Comparison of ENCODE assay signal across 8 cellular contexts in genomic region chr14:105475269-105475915, GRCh38. TPM values are rescaled to one million over a fixed set of nuclear protein-coding genes. Genes with fewer than 3 reads are reported as not detected.
DNase-seq lines count a peak whose midpoint lies in the region; ATAC-seq and TF ChIP-seq lines count a peak whose summit lies in the region.

No MANE protein-coding gene starts in this region.

- H3K9me3 Mint-ChIP-seq in glutamatergic neuron (ENCODE audit: unreplicated experiment): peaks cover 1% of the 10 kb centered on the region

- DNase-seq in H7 (peak; percentile 91), glutamatergic neuron (no peak), NCI-H2029 (lab: John Stamatoyannopoulos, UW) (no peak), posterior cingulate gyrus (no peak)
- no peak for DNase-seq in stimulated activated CD4-positive, alpha-beta T cell treated with anti-CD3 and anti-CD28 coated beads, Interleukin-4, amount 100 ng/mL, for 24 hours

- H3K27me3 Mint-ChIP-seq in glutamatergic neuron (ENCODE audit: unreplicated experiment): peaks cover 8% of the 10 kb centered on the region

- H3K36me3 Mint-ChIP-seq in glutamatergic neuron (ENCODE audit: unreplicated experiment): no peaks in the 10 kb centered on the region

- no peaks in the 10 kb centered on the region for H3K79me2 ChIP-seq in SU-DHL-6 (ENCODE audit: insufficient read depth, low read length)

- intact Hi-C loops in posterior cingulate gyrus (cut with DNase I): no loop called here

- H4K20me1 ChIP-seq in SU-DHL-6 (ENCODE audit: low read depth, low read length): no peaks in the 10 kb centered on the region

- peaks cover 2% of the 10 kb centered on the region for H3F3A ChIP-seq in SU-DHL-6 (ENCODE audit: insufficient read depth)

- no peak for TF ChIP-seq CTCF in SU-DHL-6 (IDR thresholded peaks at IDR 0.05; ENCODE audit: insufficient read depth, low read length, poor library complexity, severe bottlenecking)
- no peak for TF ChIP-seq CTCF in glutamatergic neuron (IDR thresholded peaks at IDR 0.05; ENCODE audit: partially characterized antibody, unreplicated experiment)

- H3K36me3 ChIP-seq in H7 (replicated peaks; ENCODE audit: control insufficient read depth, insufficient read depth, low read length) (no peaks in the 10 kb centered on the region), SU-DHL-6 (ENCODE audit: low read length) (no peaks in the 10 kb centered on the region), rectal smooth muscle tissue (ENCODE audit: control insufficient read depth, insufficient read depth, low read length) (no peaks in the 10 kb centered on the region)

- no peak overlapping the region for H3K27ac Mint-ChIP-seq in glutamatergic neuron (ENCODE audit: unreplicated experiment)

- H3K27ac ChIP-seq in SU-DHL-6 (ENCODE audit: low read depth, low read length) (no peak overlapping the region), rectal smooth muscle tissue (ENCODE audit: low read depth, low read length) (peak overlapping the region; percentile 82)

- H3K4me1 Mint-ChIP-seq in glutamatergic neuron (ENCODE audit: low read depth, unreplicated experiment): no peaks in the 10 kb centered on the region

- H3K4me3 Mint-ChIP-seq in glutamatergic neuron (ENCODE audit: unreplicated experiment): peak overlapping the region; percentile 63

- peak overlapping the region; percentile 54 for H3K4me2 ChIP-seq in SU-DHL-6 (ENCODE audit: low read depth, low read length, poor library complexity, severe bottlenecking)

- H3K27me3 ChIP-seq in H7 (ENCODE audit: control insufficient read depth, insufficient read depth, low read length): peaks cover 56% of the 10 kb centered on the region
- H3K27me3 ChIP-seq in SU-DHL-6 (ENCODE audit: low read length): no peaks in the 10 kb centered on the region
- peaks cover 15% of the 10 kb centered on the region for H3K27me3 ChIP-seq in rectal smooth muscle tissue (ENCODE audit: control insufficient read depth, insufficient read depth, low read length)

- H2AFZ ChIP-seq in SU-DHL-6 (ENCODE audit: low read depth, low read length, severe bottlenecking): no peak overlapping the region

- 0 out of 2 replicates have a peak, but pooled peaks cover 3% of the 10 kb centered on the region for H3K9me3 ChIP-seq in SU-DHL-6 (ENCODE audit: insufficient read depth, low read length)

- H3K4me3 ChIP-seq in H7 (ENCODE audit: insufficient read depth, low read depth, low read length): peak overlapping the region; percentile 45
- H3K4me3 ChIP-seq in SU-DHL-6 (ENCODE audit: insufficient read depth, low read length, poor library complexity, severe bottlenecking): no peak overlapping the region
- H3K4me3 ChIP-seq in rectal smooth muscle tissue (ENCODE audit: low read length): peak overlapping the region; percentile 50

- ATAC-seq in GM19397 (IDR thresholded peaks at IDR 0.05; ENCODE audit: unreplicated experiment): no peak

- H3K9ac ChIP-seq in SU-DHL-6 (ENCODE audit: low read length) (0 out of 2 replicates have a peak overlapping the region, but pooled peaks have one; percentile 26), rectal smooth muscle tissue (ENCODE audit: low read length) (peak overlapping the region; percentile 3)

- H3K4me1 ChIP-seq in rectal smooth muscle tissue (ENCODE audit: control insufficient read depth, insufficient read depth, low read length): peaks cover 5% of the 10 kb centered on the region

- no peaks in the 10 kb centered on the region for H3K9me2 ChIP-seq in SU-DHL-6 (replicated peaks; ENCODE audit: insufficient read depth, low read length)

RNA-seq across cellular contexts. Expression of gene CRIP2, which starts 0.8 kb away (rescaled TPM):
- 3.7 and 8.7 TPM in 2 replicates for total RNA-seq in H7 (2014; rRNA removed; shearing (Covaris generic))
- total RNA-seq in glutamatergic neuron (ENCODE audit: unreplicated experiment): 78.5 TPM

RNA-seq across cellular contexts. Expression of gene CRIP1, which starts 11.3 kb away (rescaled TPM):
- 0.96 and 5.4 TPM in 2 replicates for total RNA-seq in H7 (2014; rRNA removed; shearing (Covaris generic))
- 49.3 TPM for total RNA-seq in glutamatergic neuron (ENCODE audit: unreplicated experiment)

RNA-seq across cellular contexts. Expression of gene TEDC1, which starts 15.7 kb away (rescaled TPM):
- 24.5 and 28.5 TPM in 2 replicates for total RNA-seq in H7 (2014; rRNA removed; shearing (Covaris generic))
- total RNA-seq in glutamatergic neuron (ENCODE audit: unreplicated experiment): 13.8 TPM

RNA-seq across cellular contexts. Expression of gene TMEM121, which starts 51.0 kb away (rescaled TPM):
- total RNA-seq in H7 (2014; rRNA removed; shearing (Covaris generic)): 0.67 and 0.80 TPM in 2 replicates
- total RNA-seq in glutamatergic neuron (ENCODE audit: unreplicated experiment): 2.7 TPM

RNA-seq across cellular contexts. Expression of gene MTA1, which starts 55.8 kb away (rescaled TPM):
- 120 and 160 TPM in 2 replicates for total RNA-seq in H7 (2014; rRNA removed; shearing (Covaris generic))
- total RNA-seq in glutamatergic neuron (ENCODE audit: unreplicated experiment): 261 TPM
